In genomic region chr7:74462707-74463100, GRCh38 we compare ENCODE assay signal across 23 cellular contexts. TPM values are rescaled to one million over a fixed set of nuclear protein-coding genes. Genes with fewer than 3 reads are reported as not detected.
DNase-seq lines count a peak whose midpoint lies in the region; ATAC-seq, FAIRE-seq and TF ChIP-seq lines count a peak whose summit lies in the region.
"Had no signal": no experiment of that assay in that cellular context is flagged by ENCODE, and none has a peak within 500 bp of the region (broad histone marks: within the 10 kb centered on the region; RNA-seq: fewer than 3 reads in every experiment).

No MANE protein-coding gene starts in this region.

- no peak overlapping the region for H2BK15ac ChIP-seq in mesenchymal stem cell (ENCODE audit: low read depth, poor library complexity, severe bottlenecking)

- BruUV-seq in HepG2 (replicated peaks; lab: Mats Ljungman, UMichigan) (no TSS peak), PC-9 (replicated peaks; lab: Mats Ljungman, UMichigan) (no TSS peak)

- H3K27me3 ChIP-seq in HepG2 (ENCODE audit: control insufficient read depth in 1 of 2, insufficient read depth in 2 of 2, low read length in 2 of 2) (no peaks in the 10 kb centered on the region), right lobe of liver (no peaks in the 10 kb centered on the region), PC-9 (ENCODE audit: insufficient read depth, low read depth) (no peaks in the 10 kb centered on the region), mesenchymal stem cell (ENCODE audit: control insufficient read depth in 1 of 2, insufficient read depth in 1 of 2, low read length in 2 of 2) (no peaks in the 10 kb centered on the region), Karpas-422 (ENCODE audit: low read length) (no peaks in the 10 kb centered on the region)
- H3K27me3 ChIP-seq: cardiac muscle cell, dorsolateral prefrontal cortex, heart left ventricle had no signal

- no peak overlapping the region for H2BK12ac ChIP-seq in mesenchymal stem cell (ENCODE audit: low read length in 2 of 2)

- peaks cover 22% of the 10 kb centered on the region; the same call in 1 of the 2 replicates for H3F3A ChIP-seq in PC-9 (ENCODE audit: insufficient read depth, low read depth)

- H3K36me3 Mint-ChIP-seq in type B pancreatic cell, result no peaks in the 10 kb centered on the region
- H3K36me3 Mint-ChIP-seq: activated naive CD8-positive, alpha-beta T cell treated with anti-CD3 and anti-CD28 coated beads, Interleukin-2, amount 10 ng/mL, durations not matched to agents 7 days and 5 days; CD4-positive, alpha-beta memory T cell; naive thymus-derived CD8-positive, alpha-beta T cell; WTC11 had no signal

- peak overlapping the region; percentile 86 for H3K27ac Mint-ChIP-seq in type B pancreatic cell
- H3K27ac Mint-ChIP-seq: activated CD8-positive, alpha-beta T cell treated with anti-CD3 and anti-CD28 coated beads, Interleukin-2, amount 10 ng/mL, durations not matched to agents 7 days and 5 days; activated naive CD8-positive, alpha-beta T cell treated with anti-CD3 and anti-CD28 coated beads, Interleukin-2, amount 10 ng/mL, durations not matched to agents 7 days and 5 days; activated T-cell treated with anti-CD3 and anti-CD28 coated beads, Interleukin-2, amount 50 U/mL, for 72 hours; T-helper 17 cell; WTC11 had no signal

- no peak overlapping the region for H4K91ac ChIP-seq in mesenchymal stem cell (ENCODE audit: low read length)

- TF ChIP-seq EP300 in HepG2 (IDR thresholded peaks at IDR 0.05; ENCODE audit: low read depth in 2 of 2, low read length in 2 of 2) (no peak), HepG2 (CRISPR knock-in tag; IDR thresholded peaks at IDR 0.05; ENCODE audit: borderline replicate concordance) (no peak)

- no peak for TF ChIP-seq RAD21 in HepG2 (CRISPR knock-in tag; IDR thresholded peaks at IDR 0.05)

- H3K4me3 ChIP-seq in HepG2 (replicated peaks in 1 of 3; ENCODE audit: insufficient read depth in 1 of 3, low read depth in 2 of 3, low read length in 3 of 3) (no peak overlapping the region), right lobe of liver (no peak overlapping the region), PC-9 (no peak overlapping the region), mesenchymal stem cell (ENCODE audit: insufficient read depth in 1 of 2, low read depth in 1 of 2, low read length in 2 of 2) (no peak overlapping the region), Karpas-422 (ENCODE audit: low read length) (no peak overlapping the region)
- H3K4me3 ChIP-seq: cardiac muscle cell, dorsolateral prefrontal cortex, heart left ventricle, lung had no signal

- H3K27me3 Mint-ChIP-seq in type B pancreatic cell, result no peaks in the 10 kb centered on the region
- H3K27me3 Mint-ChIP-seq: activated naive CD8-positive, alpha-beta T cell treated with anti-CD3 and anti-CD28 coated beads, Interleukin-2, amount 10 ng/mL, durations not matched to agents 7 days and 5 days; CD4-positive, alpha-beta memory T cell; naive thymus-derived CD8-positive, alpha-beta T cell; T-helper 17 cell had no signal

- POLR2A ChIA-PET in HepG2 (lab: Yijun Ruan, JAX) (interaction anchor here (1.7 kb wide), 1 partner anchor 9 kb away, joined by 3 read pairs; the partner anchor contains the start of gene GTF2IRD1), PC-9 (lab: Charles Lee; ENCODE audit: unreplicated experiment) (interaction anchor here (0.6 kb wide), 1 partner anchor 195 kb away, joined by 4 read pairs; the partner anchor contains the start of gene GTF2I)

- H3K79me2 ChIP-seq in HepG2 (ENCODE audit: insufficient read depth, low read length) (peaks cover 49% of the 10 kb centered on the region), PC-9 (ENCODE audit: low read depth) (peaks cover 46% of the 10 kb centered on the region), Karpas-422 (ENCODE audit: low read length) (no peaks in the 10 kb centered on the region)

- H3K4me3 Mint-ChIP-seq in type B pancreatic cell, result peak overlapping the region; percentile 59
- H3K4me3 Mint-ChIP-seq: activated CD8-positive, alpha-beta T cell treated with anti-CD3 and anti-CD28 coated beads, Interleukin-2, amount 10 ng/mL, durations not matched to agents 7 days and 5 days; activated naive CD8-positive, alpha-beta T cell treated with anti-CD3 and anti-CD28 coated beads, Interleukin-2, amount 10 ng/mL, durations not matched to agents 7 days and 5 days; activated T-cell treated with anti-CD3 and anti-CD28 coated beads, Interleukin-2, amount 50 U/mL, for 72 hours; CD4-positive, alpha-beta memory T cell; naive thymus-derived CD8-positive, alpha-beta T cell; T-helper 17 cell; WTC11 had no signal

- H3K9ac ChIP-seq in HepG2 (ENCODE audit: insufficient read depth, low read depth, low read length) (no peak overlapping the region), mesenchymal stem cell (ENCODE audit: low read length) (no peak overlapping the region), Karpas-422 (ENCODE audit: low read length) (no peak overlapping the region)

- CTCF ChIA-PET in HepG2 (lab: Yijun Ruan, JAX; ENCODE audit: low intra/inter-chr PET ratio, low total read pairs) (no interaction called here), PC-9 (lab: Charles Lee) (no interaction called here)

- H3K4me2 ChIP-seq in HepG2 (ENCODE audit: low read depth, low read length) (no peak overlapping the region), PC-9 (peak overlapping the region; percentile 66), mesenchymal stem cell (ENCODE audit: low read length, poor library complexity, severe bottlenecking) (no peak overlapping the region), Karpas-422 (ENCODE audit: low read depth, low read length, poor library complexity, severe bottlenecking) (no peak overlapping the region)

- no peak overlapping the region for H2AK5ac ChIP-seq in mesenchymal stem cell (ENCODE audit: low read length, severe bottlenecking)

- no peak for DNase-seq in HepG2 (ENCODE audit: low spot score)
- DNase-seq in right lobe of liver, result no peak
- peak; percentile 51 to 54 for DNase-seq in PC-9
- no peak for DNase-seq in mesenchymal stem cell
- DNase-seq in type B pancreatic cell (ENCODE audit: extremely low spot score, unreplicated experiment), result no peak
- DNase-seq in Karpas-422, result no peak
- no peak for DNase-seq in activated CD4-positive, alpha-beta T cell treated with anti-CD3 and anti-CD28 coated beads, Interleukin-2, amount 50 U/mL, for 4 hours
- DNase-seq: activated CD8-positive, alpha-beta T cell treated with anti-CD3 and anti-CD28 coated beads, Interleukin-2, amount 10 ng/mL, durations not matched to agents 7 days and 5 days; activated naive CD8-positive, alpha-beta T cell treated with anti-CD3 and anti-CD28 coated beads, Interleukin-2, amount 10 ng/mL, durations not matched to agents 7 days and 5 days; activated T-cell treated with anti-CD3 and anti-CD28 coated beads, Interleukin-2, amount 50 U/mL, for 72 hours; CD4-positive, alpha-beta memory T cell; dorsolateral prefrontal cortex; heart left ventricle; MV-4-11; naive thymus-derived CD8-positive, alpha-beta T cell; NCI-H345; SHP77; T-helper 17 cell had no signal

- H3K14ac ChIP-seq in mesenchymal stem cell (ENCODE audit: low read length in 2 of 2), result no peak overlapping the region

- no peak overlapping the region for H2BK120ac ChIP-seq in mesenchymal stem cell (ENCODE audit: low read depth, low read length)

- H3K9me3 Mint-ChIP-seq in type B pancreatic cell, result no peaks in the 10 kb centered on the region
- H3K9me3 Mint-ChIP-seq: activated naive CD8-positive, alpha-beta T cell treated with anti-CD3 and anti-CD28 coated beads, Interleukin-2, amount 10 ng/mL, durations not matched to agents 7 days and 5 days; activated T-cell treated with anti-CD3 and anti-CD28 coated beads, Interleukin-2, amount 50 U/mL, for 72 hours; CD4-positive, alpha-beta memory T cell; naive thymus-derived CD8-positive, alpha-beta T cell; WTC11 had no signal

- TF ChIP-seq POLR2A in HepG2 (IDR thresholded peaks at IDR 0.05; ENCODE audit: insufficient read depth in 1 of 2, low read depth in 2 of 2, low read length in 2 of 2), result no peak
- TF ChIP-seq POLR2A in right lobe of liver (IDR thresholded peaks at IDR 0.05), result no peak

- H4K20me1 ChIP-seq in HepG2 (ENCODE audit: insufficient read depth, low read length) (peaks cover 11% of the 10 kb centered on the region; the same call in 1 of the 2 replicates), PC-9 (ENCODE audit: insufficient read depth) (no peaks in the 10 kb centered on the region), Karpas-422 (ENCODE audit: insufficient read depth, low read depth, low read length) (no peaks in the 10 kb centered on the region)

- no peak overlapping the region for H3K23ac ChIP-seq in mesenchymal stem cell (ENCODE audit: low read length in 2 of 2)

- H3K27ac ChIP-seq in HepG2 (ENCODE audit: extremely low read length, insufficient read depth, low read length), result no peak overlapping the region
- no peak overlapping the region for H3K27ac ChIP-seq in right lobe of liver
- H3K27ac ChIP-seq in PC-9, result peak overlapping the region; percentile 35
- no peak overlapping the region for H3K27ac ChIP-seq in mesenchymal stem cell (ENCODE audit: low read length, poor library complexity, severe bottlenecking)
- no peak overlapping the region for H3K27ac ChIP-seq in Karpas-422 (ENCODE audit: low read length)
- H3K27ac ChIP-seq: cardiac muscle cell had no signal

- H3K4me1 Mint-ChIP-seq in type B pancreatic cell (ENCODE audit: unreplicated experiment), result peaks cover 22% of the 10 kb centered on the region
- H3K4me1 Mint-ChIP-seq: WTC11 had no signal

- H3K9me3 ChIP-seq in HepG2 (ENCODE audit: low read length) (no peaks in the 10 kb centered on the region), right lobe of liver (no peaks in the 10 kb centered on the region), PC-9 (ENCODE audit: insufficient read depth, low read depth) (no peaks in the 10 kb centered on the region), mesenchymal stem cell (ENCODE audit: control insufficient read depth, low read length) (no peaks in the 10 kb centered on the region), Karpas-422 (ENCODE audit: low read length) (no peaks in the 10 kb centered on the region)
- H3K9me3 ChIP-seq: heart left ventricle had no signal

- no peak overlapping the region for H3K4ac ChIP-seq in mesenchymal stem cell (ENCODE audit: low read depth in 1 of 2, low read length in 2 of 2)

- H3K18ac ChIP-seq in mesenchymal stem cell (ENCODE audit: low read depth in 1 of 2, low read length in 2 of 2), result no peak overlapping the region

- H3K79me1 ChIP-seq in mesenchymal stem cell (replicated peaks; ENCODE audit: low read length, poor library complexity, severe bottlenecking), result peaks cover 34% of the 10 kb centered on the region

- in situ Hi-C loops in HepG2 (cut with HindIII; ENCODE audit: extremely low pct_ligation_motif_present, low pct_unique_long_range_greater_than_20kb), result no loop called here

- no peak for ATAC-seq in HepG2
- no peak for ATAC-seq in right lobe of liver
- no peak for ATAC-seq in HG03139 (IDR thresholded peaks at IDR 0.05; ENCODE audit: unreplicated experiment)
- ATAC-seq: activated CD8-positive, alpha-beta T cell treated with anti-CD3 and anti-CD28 coated beads, Interleukin-2, amount 10 ng/mL, durations not matched to agents 7 days and 5 days; activated T-cell treated with anti-CD3 and anti-CD28 coated beads, Interleukin-2, amount 50 U/mL, for 72 hours; heart left ventricle; naive thymus-derived CD8-positive, alpha-beta T cell; T-helper 17 cell; WTC11 had no signal

- intact Hi-C loops in HepG2 (cut with micrococcal nuclease; ENCODE audit: unreplicated experiment), result no loop called here
- intact Hi-C loops in right lobe of liver (cut with DNase I), result no loop called here
- intact Hi-C loops in PC-9 (cut with micrococcal nuclease; ENCODE audit: unreplicated experiment), result no loop called here

- H3K9me2 ChIP-seq in PC-9 (ENCODE audit: insufficient read depth), result no peaks in the 10 kb centered on the region
- H3K9me2 ChIP-seq in Karpas-422 (replicated peaks; ENCODE audit: insufficient read depth, low read length), result no peaks in the 10 kb centered on the region

- WGBS in HepG2 (ENCODE audit: low lambda C conversion rate), result 91% methylated on average over 10 of the region's 11 CpGs
- WGBS in right lobe of liver (ENCODE audit: insufficient coverage, low coverage, low lambda C conversion rate, missing lambda C conversion rate), result 50% methylated on average over 2 of the region's 11 CpGs
- 90% methylated on average over 11 of the region's 11 CpGs for WGBS in mesenchymal stem cell

- H4K8ac ChIP-seq in mesenchymal stem cell (ENCODE audit: low read length), result peak overlapping the region; percentile 56

- TF ChIP-seq CTCF in HepG2 (CRISPR knock-in tag; IDR thresholded peaks at IDR 0.05) (no peak), right lobe of liver (IDR thresholded peaks at IDR 0.05) (no peak), PC-9 (conservative IDR thresholded peaks at IDR 0.05) (no peak), type B pancreatic cell (conservative IDR thresholded peaks at IDR 0.05) (no peak)

- H3K36me3 ChIP-seq in HepG2 (replicated peaks in 1 of 2; ENCODE audit: control insufficient read depth in 1 of 2, insufficient read depth in 2 of 2, low read length in 2 of 2) (peaks cover 1 to 23% of the 10 kb centered on the region in 2 experiments; a peak in 3 of 5 replicates), right lobe of liver (no peaks in the 10 kb centered on the region), PC-9 (ENCODE audit: low read depth) (no peaks in the 10 kb centered on the region), mesenchymal stem cell (ENCODE audit: control insufficient read depth in 1 of 2, insufficient read depth in 2 of 2, low read depth in 1 of 2, low read length in 2 of 2) (peaks cover 0 to 27% of the 10 kb centered on the region in 2 experiments), Karpas-422 (ENCODE audit: insufficient read depth, low read length) (no peaks in the 10 kb centered on the region)
- H3K36me3 ChIP-seq: cardiac muscle cell, heart left ventricle had no signal

- H2AFZ ChIP-seq in HepG2 (ENCODE audit: low read length), result no peak overlapping the region
- no peak overlapping the region for H2AFZ ChIP-seq in PC-9
- no peak overlapping the region for H2AFZ ChIP-seq in mesenchymal stem cell (ENCODE audit: low read depth, low read length)
- no peak overlapping the region for H2AFZ ChIP-seq in Karpas-422 (ENCODE audit: low read length)

- H2BK5ac ChIP-seq in mesenchymal stem cell (ENCODE audit: low read depth, low read length, poor library complexity, severe bottlenecking), result no peak overlapping the region

- FAIRE-seq in HepG2 (lab: Jason Lieb, UNC), result no peak
- FAIRE-seq: islet of Langerhans had no signal

- peaks cover 8% of the 10 kb centered on the region; the same call in 1 of the 2 replicates for H3K4me1 ChIP-seq in HepG2 (ENCODE audit: insufficient read depth, low read length)
- H3K4me1 ChIP-seq in right lobe of liver, result no peaks in the 10 kb centered on the region
- H3K4me1 ChIP-seq in PC-9 (replicated peaks; ENCODE audit: insufficient read depth), result peaks cover 38% of the 10 kb centered on the region
- H3K4me1 ChIP-seq in mesenchymal stem cell (ENCODE audit: control insufficient read depth, insufficient read depth, low read depth, low read length), result peaks cover 14% of the 10 kb centered on the region
- H3K4me1 ChIP-seq in Karpas-422 (ENCODE audit: low read length), result no peaks in the 10 kb centered on the region

RNA-seq across cellular contexts. Expression of gene GTF2IRD1, which starts 9.0 kb away (rescaled TPM):
- 16.5 and 17.8 TPM in 2 replicates for total RNA-seq in HepG2 (2016; rRNA removed; fragmentation: Illumina TruSeq; extraction: Trizol)
- total RNA-seq in HepG2 (2016; cell fraction: cytosol; rRNA removed; fragmentation: Illumina TruSeq; extraction: Trizol; ENCODE audit: low read depth), result 8.1 and 9.5 TPM in 2 replicates
- 13.6 and 19.1 TPM in 2 replicates for total RNA-seq in HepG2 (2016; cell fraction: insoluble cytoplasmic fraction; rRNA removed; fragmentation: Illumina TruSeq; extraction: Trizol)
- total RNA-seq in HepG2 (2016; cell fraction: membrane; rRNA removed; fragmentation: Illumina TruSeq; extraction: Trizol), result 17.2 and 18.9 TPM in 2 replicates
- total RNA-seq in HepG2 (2016; cell fraction: nucleus; rRNA removed; fragmentation: Illumina TruSeq; extraction: Trizol), result 15.6 and 22.1 TPM in 2 replicates
- polyA plus RNA-seq in HepG2 (2011; rRNA removed), result 26.7 and 28.2 TPM in 2 replicates
- polyA plus RNA-seq in HepG2 (2011; cell fraction: cytosol; rRNA removed), result 12.3 and 16.0 TPM in 2 replicates
- polyA plus RNA-seq in HepG2 (2011; cell fraction: nucleus; rRNA removed), result 38.7 and 43.3 TPM in 2 replicates
- polyA plus RNA-seq in HepG2 (2012), result 36.1 and 37.4 TPM in 2 replicates
- polyA plus RNA-seq in HepG2 (2016; cell fraction: cytosol; fragmentation: Illumina TruSeq; extraction: Trizol; ENCODE audit: low read depth), result 10.4 and 12.9 TPM in 2 replicates
- polyA plus RNA-seq in HepG2 (2016; cell fraction: insoluble cytoplasmic fraction; fragmentation: Illumina TruSeq; extraction: Trizol; ENCODE audit: low read depth), result 27.6 and 31.7 TPM in 2 replicates
- 23.3 and 26.7 TPM in 2 replicates for polyA plus RNA-seq in HepG2 (2016; cell fraction: membrane; fragmentation: Illumina TruSeq; extraction: Trizol; ENCODE audit: low read depth)
- 51.1 and 66.8 TPM in 2 replicates for polyA plus RNA-seq in HepG2 (2016; cell fraction: nucleus; fragmentation: Illumina TruSeq; extraction: Trizol; ENCODE audit: insufficient read depth, low read depth)
- polyA minus RNA-seq in HepG2 (2011; rRNA and poly(A)+ RNA removed; ENCODE audit: low replicate concordance), result 23.4 and 53.2 TPM in 2 replicates
- polyA minus RNA-seq in HepG2 (2011; cell fraction: cytosol; rRNA and poly(A)+ RNA removed), result 14.9 and 17.7 TPM in 2 replicates
- 15.5 and 16.5 TPM in 2 replicates for polyA minus RNA-seq in HepG2 (2011; cell fraction: nucleus; rRNA and poly(A)+ RNA removed)
- total RNA-seq in right lobe of liver, result 1 to 10 TPM; 1.9 to 9.8 (median 6.5) TPM
- 44.0 and 46.7 TPM in 2 replicates for total RNA-seq in PC-9 (2021)
- 25.5 TPM for polyA plus RNA-seq in mesenchymal stem cell (2013, experiment 1 of 2)
- 28.4 TPM for polyA plus RNA-seq in mesenchymal stem cell (2013, experiment 2 of 2)
- 43.6 and 47.9 TPM in 2 replicates for total RNA-seq in type B pancreatic cell (ENCODE audit: low replicate concordance)
- total RNA-seq in Karpas-422 (2014; rRNA removed; shearing (Covaris generic); ENCODE audit: low replicate concordance), result not detected in 2 replicates
- total RNA-seq: activated CD8-positive, alpha-beta T cell treated with anti-CD3 and anti-CD28 coated beads, Interleukin-2, amount 10 ng/mL, durations not matched to agents 7 days and 5 days had no signal
- polyA plus RNA-seq: naive thymus-derived CD8-positive, alpha-beta T cell had no signal

Comparison
In these comparisons a context has a peak if more than half of its experiments do, and no peak if none do; other contexts are left out.
1. DNase-seq: peak in PC-9 (2 of 2); none in HepG2 (single experiment), right lobe of liver (0 of 3), mesenchymal stem cell (single experiment), type B pancreatic cell (single experiment), Karpas-422 (single experiment) and activated CD4-positive, alpha-beta T cell treated with anti-CD3 and anti-CD28 coated beads, Interleukin-2, amount 50 U/mL, for 4 hours (0 of 2).